ENCODE assay signal across 1 cellular context in the genomic region with DNA sequence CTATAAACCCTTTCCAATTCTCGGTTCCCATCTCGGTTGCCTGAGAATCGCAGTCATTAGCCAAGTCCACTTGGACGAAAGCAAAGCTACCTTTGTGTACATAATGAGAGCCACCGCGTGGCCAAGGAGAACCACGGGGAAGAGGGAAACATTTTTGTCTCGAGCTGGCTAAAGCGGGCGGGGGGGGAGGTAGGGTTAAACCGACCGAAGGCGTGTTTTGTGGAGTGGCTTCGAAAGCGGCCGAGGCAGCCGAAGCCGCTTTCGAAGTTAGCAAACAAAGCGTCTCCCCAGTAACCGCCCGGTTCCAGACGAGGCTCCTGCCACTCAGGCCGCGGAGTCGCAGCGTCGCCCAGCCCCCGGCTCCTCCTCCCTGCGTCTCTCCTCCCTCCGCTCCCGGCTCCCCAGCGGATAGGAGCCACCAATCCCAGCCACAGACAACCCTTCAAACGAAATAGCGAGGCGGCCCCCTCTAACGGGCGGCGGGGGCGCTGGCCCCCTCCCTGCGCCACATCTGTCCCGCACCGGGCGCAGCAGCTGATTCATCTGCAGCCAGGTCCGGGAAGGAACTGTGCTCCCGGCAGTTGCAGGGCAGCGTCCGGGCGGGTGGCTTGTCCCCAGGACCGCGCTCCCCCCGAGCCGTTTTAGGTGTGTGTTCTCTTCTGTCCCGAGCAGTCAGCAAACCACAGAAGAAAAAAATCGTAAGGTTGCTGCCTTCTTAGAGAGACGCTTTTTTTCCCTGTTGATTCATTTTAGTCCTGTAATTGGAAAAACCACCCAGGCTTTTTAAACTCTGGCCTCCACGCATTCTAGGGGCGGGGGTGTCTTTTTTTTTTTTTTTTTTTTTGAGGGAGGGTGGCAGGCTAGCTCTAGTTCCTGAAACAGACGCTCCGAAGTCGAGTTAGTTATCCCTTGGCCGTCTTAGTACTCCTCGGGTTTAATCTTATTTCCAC.
TF ChIP-seq lines count a peak whose summit lies in the region.

No MANE protein-coding gene starts in this region.

TF ChIP-seq in K562, 482 proteins besides CTCF, POLR2A, EP300 and RAD21 (continued from another document and continues in another):
- TF ChIP-seq, protein P1, sequence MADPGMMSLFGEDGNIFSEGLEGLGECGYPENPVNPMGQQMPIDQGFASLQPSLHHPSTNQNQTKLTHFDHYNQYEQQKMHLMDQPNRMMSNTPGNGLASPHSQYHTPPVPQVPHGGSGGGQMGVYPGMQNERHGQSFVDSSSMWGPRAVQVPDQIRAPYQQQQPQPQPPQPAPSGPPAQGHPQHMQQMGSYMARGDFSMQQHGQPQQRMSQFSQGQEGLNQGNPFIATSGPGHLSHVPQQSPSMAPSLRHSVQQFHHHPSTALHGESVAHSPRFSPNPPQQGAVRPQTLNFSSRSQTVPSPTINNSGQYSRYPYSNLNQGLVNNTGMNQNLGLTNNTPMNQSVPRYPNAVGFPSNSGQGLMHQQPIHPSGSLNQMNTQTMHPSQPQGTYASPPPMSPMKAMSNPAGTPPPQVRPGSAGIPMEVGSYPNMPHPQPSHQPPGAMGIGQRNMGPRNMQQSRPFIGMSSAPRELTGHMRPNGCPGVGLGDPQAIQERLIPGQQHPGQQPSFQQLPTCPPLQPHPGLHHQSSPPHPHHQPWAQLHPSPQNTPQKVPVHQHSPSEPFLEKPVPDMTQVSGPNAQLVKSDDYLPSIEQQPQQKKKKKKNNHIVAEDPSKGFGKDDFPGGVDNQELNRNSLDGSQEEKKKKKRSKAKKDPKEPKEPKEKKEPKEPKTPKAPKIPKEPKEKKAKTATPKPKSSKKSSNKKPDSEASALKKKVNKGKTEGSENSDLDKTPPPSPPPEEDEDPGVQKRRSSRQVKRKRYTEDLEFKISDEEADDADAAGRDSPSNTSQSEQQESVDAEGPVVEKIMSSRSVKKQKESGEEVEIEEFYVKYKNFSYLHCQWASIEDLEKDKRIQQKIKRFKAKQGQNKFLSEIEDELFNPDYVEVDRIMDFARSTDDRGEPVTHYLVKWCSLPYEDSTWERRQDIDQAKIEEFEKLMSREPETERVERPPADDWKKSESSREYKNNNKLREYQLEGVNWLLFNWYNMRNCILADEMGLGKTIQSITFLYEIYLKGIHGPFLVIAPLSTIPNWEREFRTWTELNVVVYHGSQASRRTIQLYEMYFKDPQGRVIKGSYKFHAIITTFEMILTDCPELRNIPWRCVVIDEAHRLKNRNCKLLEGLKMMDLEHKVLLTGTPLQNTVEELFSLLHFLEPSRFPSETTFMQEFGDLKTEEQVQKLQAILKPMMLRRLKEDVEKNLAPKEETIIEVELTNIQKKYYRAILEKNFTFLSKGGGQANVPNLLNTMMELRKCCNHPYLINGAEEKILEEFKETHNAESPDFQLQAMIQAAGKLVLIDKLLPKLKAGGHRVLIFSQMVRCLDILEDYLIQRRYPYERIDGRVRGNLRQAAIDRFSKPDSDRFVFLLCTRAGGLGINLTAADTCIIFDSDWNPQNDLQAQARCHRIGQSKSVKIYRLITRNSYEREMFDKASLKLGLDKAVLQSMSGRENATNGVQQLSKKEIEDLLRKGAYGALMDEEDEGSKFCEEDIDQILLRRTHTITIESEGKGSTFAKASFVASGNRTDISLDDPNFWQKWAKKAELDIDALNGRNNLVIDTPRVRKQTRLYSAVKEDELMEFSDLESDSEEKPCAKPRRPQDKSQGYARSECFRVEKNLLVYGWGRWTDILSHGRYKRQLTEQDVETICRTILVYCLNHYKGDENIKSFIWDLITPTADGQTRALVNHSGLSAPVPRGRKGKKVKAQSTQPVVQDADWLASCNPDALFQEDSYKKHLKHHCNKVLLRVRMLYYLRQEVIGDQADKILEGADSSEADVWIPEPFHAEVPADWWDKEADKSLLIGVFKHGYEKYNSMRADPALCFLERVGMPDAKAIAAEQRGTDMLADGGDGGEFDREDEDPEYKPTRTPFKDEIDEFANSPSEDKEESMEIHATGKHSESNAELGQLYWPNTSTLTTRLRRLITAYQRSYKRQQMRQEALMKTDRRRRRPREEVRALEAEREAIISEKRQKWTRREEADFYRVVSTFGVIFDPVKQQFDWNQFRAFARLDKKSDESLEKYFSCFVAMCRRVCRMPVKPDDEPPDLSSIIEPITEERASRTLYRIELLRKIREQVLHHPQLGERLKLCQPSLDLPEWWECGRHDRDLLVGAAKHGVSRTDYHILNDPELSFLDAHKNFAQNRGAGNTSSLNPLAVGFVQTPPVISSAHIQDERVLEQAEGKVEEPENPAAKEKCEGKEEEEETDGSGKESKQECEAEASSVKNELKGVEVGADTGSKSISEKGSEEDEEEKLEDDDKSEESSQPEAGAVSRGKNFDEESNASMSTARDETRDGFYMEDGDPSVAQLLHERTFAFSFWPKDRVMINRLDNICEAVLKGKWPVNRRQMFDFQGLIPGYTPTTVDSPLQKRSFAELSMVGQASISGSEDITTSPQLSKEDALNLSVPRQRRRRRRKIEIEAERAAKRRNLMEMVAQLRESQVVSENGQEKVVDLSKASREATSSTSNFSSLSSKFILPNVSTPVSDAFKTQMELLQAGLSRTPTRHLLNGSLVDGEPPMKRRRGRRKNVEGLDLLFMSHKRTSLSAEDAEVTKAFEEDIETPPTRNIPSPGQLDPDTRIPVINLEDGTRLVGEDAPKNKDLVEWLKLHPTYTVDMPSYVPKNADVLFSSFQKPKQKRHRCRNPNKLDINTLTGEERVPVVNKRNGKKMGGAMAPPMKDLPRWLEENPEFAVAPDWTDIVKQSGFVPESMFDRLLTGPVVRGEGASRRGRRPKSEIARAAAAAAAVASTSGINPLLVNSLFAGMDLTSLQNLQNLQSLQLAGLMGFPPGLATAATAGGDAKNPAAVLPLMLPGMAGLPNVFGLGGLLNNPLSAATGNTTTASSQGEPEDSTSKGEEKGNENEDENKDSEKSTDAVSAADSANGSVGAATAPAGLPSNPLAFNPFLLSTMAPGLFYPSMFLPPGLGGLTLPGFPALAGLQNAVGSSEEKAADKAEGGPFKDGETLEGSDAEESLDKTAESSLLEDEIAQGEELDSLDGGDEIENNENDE (IDR thresholded peaks at IDR 0.05; ENCODE audit: low read depth, low read length) = no peak
- TF ChIP-seq, protein P2, sequence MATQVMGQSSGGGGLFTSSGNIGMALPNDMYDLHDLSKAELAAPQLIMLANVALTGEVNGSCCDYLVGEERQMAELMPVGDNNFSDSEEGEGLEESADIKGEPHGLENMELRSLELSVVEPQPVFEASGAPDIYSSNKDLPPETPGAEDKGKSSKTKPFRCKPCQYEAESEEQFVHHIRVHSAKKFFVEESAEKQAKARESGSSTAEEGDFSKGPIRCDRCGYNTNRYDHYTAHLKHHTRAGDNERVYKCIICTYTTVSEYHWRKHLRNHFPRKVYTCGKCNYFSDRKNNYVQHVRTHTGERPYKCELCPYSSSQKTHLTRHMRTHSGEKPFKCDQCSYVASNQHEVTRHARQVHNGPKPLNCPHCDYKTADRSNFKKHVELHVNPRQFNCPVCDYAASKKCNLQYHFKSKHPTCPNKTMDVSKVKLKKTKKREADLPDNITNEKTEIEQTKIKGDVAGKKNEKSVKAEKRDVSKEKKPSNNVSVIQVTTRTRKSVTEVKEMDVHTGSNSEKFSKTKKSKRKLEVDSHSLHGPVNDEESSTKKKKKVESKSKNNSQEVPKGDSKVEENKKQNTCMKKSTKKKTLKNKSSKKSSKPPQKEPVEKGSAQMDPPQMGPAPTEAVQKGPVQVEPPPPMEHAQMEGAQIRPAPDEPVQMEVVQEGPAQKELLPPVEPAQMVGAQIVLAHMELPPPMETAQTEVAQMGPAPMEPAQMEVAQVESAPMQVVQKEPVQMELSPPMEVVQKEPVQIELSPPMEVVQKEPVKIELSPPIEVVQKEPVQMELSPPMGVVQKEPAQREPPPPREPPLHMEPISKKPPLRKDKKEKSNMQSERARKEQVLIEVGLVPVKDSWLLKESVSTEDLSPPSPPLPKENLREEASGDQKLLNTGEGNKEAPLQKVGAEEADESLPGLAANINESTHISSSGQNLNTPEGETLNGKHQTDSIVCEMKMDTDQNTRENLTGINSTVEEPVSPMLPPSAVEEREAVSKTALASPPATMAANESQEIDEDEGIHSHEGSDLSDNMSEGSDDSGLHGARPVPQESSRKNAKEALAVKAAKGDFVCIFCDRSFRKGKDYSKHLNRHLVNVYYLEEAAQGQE (CRISPR knock-in tag; IDR thresholded peaks at IDR 0.05; ENCODE audit: low read depth) = peak; percentile 57; the same call in 1 of the 2 replicates
- TF ChIP-seq ZEB2 (IDR thresholded peaks at IDR 0.05) = no peak
- TF ChIP-seq PYGO2 (tag; IDR thresholded peaks at IDR 0.05) = no peak
- TF ChIP-seq, protein P3, sequence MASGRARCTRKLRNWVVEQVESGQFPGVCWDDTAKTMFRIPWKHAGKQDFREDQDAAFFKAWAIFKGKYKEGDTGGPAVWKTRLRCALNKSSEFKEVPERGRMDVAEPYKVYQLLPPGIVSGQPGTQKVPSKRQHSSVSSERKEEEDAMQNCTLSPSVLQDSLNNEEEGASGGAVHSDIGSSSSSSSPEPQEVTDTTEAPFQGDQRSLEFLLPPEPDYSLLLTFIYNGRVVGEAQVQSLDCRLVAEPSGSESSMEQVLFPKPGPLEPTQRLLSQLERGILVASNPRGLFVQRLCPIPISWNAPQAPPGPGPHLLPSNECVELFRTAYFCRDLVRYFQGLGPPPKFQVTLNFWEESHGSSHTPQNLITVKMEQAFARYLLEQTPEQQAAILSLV (tag; IDR thresholded peaks at IDR 0.05) = no peak
- peak; percentile 96 for TF ChIP-seq FIP1L1 (IDR thresholded peaks at IDR 0.05; ENCODE audit: low read depth, low read length, poor library complexity, severe bottlenecking)
- TF ChIP-seq HNRNPK (IDR thresholded peaks at IDR 0.05; ENCODE audit: low read depth, low read length, poor library complexity, severe bottlenecking) = no peak
- peak; percentile 45 for TF ChIP-seq SAP30 (IDR thresholded peaks at IDR 0.05; ENCODE audit: borderline replicate concordance, insufficient read depth, low read depth, low read length, poor library complexity, severe bottlenecking)
- peak; percentile 89 for TF ChIP-seq JUND (IDR thresholded peaks at IDR 0.05; ENCODE audit: borderline replicate concordance, low read depth, low read length)
- peak; percentile 83; the same call in 1 of the 3 replicates for TF ChIP-seq JUND (tag; IDR thresholded peaks at IDR 0.05; ENCODE audit: borderline replicate concordance, low read depth, low read length)
- peak; percentile 81 for TF ChIP-seq GABPB1 (CRISPR knock-in tag; IDR thresholded peaks at IDR 0.05)
- TF ChIP-seq, protein P4, sequence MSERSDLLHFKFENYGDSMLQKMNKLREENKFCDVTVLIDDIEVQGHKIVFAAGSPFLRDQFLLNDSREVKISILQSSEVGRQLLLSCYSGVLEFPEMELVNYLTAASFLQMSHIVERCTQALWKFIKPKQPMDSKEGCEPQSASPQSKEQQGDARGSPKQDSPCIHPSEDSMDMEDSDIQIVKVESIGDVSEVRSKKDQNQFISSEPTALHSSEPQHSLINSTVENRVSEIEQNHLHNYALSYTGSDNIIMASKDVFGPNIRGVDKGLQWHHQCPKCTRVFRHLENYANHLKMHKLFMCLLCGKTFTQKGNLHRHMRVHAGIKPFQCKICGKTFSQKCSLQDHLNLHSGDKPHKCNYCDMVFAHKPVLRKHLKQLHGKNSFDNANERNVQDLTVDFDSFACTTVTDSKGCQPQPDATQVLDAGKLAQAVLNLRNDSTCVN (CRISPR knock-in tag; IDR thresholded peaks at IDR 0.05) = no peak; the same call in 1 of the 2 replicates
- peak; percentile 85 for TF ChIP-seq SP1 (CRISPR knock-in tag; IDR thresholded peaks at IDR 0.05)
- TF ChIP-seq, protein P5, sequence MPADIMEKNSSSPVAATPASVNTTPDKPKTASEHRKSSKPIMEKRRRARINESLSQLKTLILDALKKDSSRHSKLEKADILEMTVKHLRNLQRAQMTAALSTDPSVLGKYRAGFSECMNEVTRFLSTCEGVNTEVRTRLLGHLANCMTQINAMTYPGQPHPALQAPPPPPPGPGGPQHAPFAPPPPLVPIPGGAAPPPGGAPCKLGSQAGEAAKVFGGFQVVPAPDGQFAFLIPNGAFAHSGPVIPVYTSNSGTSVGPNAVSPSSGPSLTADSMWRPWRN (IDR thresholded peaks at IDR 0.05; ENCODE audit: low read depth) = no peak
- peak; percentile 72 for TF ChIP-seq NEUROD1 (IDR thresholded peaks at IDR 0.05; ENCODE audit: borderline replicate concordance, low read depth, low read length, partially characterized antibody)
- TF ChIP-seq, protein P6, sequence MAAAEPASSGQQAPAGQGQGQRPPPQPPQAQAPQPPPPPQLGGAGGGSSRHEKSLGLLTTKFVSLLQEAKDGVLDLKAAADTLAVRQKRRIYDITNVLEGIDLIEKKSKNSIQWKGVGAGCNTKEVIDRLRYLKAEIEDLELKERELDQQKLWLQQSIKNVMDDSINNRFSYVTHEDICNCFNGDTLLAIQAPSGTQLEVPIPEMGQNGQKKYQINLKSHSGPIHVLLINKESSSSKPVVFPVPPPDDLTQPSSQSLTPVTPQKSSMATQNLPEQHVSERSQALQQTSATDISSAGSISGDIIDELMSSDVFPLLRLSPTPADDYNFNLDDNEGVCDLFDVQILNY (CRISPR knock-in tag; IDR thresholded peaks at IDR 0.05) = no peak; the same call in 1 of the 2 replicates
- TF ChIP-seq PHF8 (IDR thresholded peaks at IDR 0.05; ENCODE audit: borderline replicate concordance, low read length) = peak; percentile 54; the same call in 1 of the 2 replicates
- TF ChIP-seq ASH1L (IDR thresholded peaks at IDR 0.05; ENCODE audit: borderline replicate concordance, low read depth, partially characterized antibody) = no peak
- TF ChIP-seq, protein P7, sequence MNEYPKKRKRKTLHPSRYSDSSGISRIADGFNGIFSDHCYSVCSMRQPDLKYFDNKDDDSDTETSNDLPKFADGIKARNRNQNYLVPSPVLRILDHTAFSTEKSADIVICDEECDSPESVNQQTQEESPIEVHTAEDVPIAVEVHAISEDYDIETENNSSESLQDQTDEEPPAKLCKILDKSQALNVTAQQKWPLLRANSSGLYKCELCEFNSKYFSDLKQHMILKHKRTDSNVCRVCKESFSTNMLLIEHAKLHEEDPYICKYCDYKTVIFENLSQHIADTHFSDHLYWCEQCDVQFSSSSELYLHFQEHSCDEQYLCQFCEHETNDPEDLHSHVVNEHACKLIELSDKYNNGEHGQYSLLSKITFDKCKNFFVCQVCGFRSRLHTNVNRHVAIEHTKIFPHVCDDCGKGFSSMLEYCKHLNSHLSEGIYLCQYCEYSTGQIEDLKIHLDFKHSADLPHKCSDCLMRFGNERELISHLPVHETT (CRISPR knock-in tag; conservative IDR thresholded peaks at IDR 0.05 in 1 of 2, IDR thresholded peaks at IDR 0.05 in 1 of 2) = no peak
- TF ChIP-seq MYBL2 (IDR thresholded peaks at IDR 0.05; ENCODE audit: low read depth) = no peak
- no peak for TF ChIP-seq MYBL2 (CRISPR knock-in tag; IDR thresholded peaks at IDR 0.05; ENCODE audit: borderline replicate concordance)
- no peak for TF ChIP-seq SMARCA5 (IDR thresholded peaks at IDR 0.05)
- TF ChIP-seq, protein P8, sequence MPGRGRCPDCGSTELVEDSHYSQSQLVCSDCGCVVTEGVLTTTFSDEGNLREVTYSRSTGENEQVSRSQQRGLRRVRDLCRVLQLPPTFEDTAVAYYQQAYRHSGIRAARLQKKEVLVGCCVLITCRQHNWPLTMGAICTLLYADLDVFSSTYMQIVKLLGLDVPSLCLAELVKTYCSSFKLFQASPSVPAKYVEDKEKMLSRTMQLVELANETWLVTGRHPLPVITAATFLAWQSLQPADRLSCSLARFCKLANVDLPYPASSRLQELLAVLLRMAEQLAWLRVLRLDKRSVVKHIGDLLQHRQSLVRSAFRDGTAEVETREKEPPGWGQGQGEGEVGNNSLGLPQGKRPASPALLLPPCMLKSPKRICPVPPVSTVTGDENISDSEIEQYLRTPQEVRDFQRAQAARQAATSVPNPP (IDR thresholded peaks at IDR 0.05; ENCODE audit: borderline replicate concordance, insufficient read depth, insufficient read length) = no peak
- no peak for TF ChIP-seq ZNF444 (CRISPR knock-in tag; IDR thresholded peaks at IDR 0.05)
- peak; percentile 90 for TF ChIP-seq ZBTB1 (CRISPR knock-in tag; IDR thresholded peaks at IDR 0.05; ENCODE audit: borderline replicate concordance, low read depth)
- no peak for TF ChIP-seq RB1 (IDR thresholded peaks at IDR 0.05; ENCODE audit: low read depth)
- no peak for TF ChIP-seq KHSRP (IDR thresholded peaks at IDR 0.05)
- no peak for TF ChIP-seq MIER1 (IDR thresholded peaks at IDR 0.05; ENCODE audit: low read depth)
- no peak for TF ChIP-seq FOSL1 (tag; conservative IDR thresholded peaks at IDR 0.05)
